Comparison of ENCODE assay signal across 9 cellular contexts in genomic region chr2:9602412-9602811, GRCh38.
"Had no signal": no experiment of that assay in that cellular context is flagged by ENCODE, and none has a peak within 500 bp of the region (broad histone marks: within the 10 kb centered on the region; RNA-seq: fewer than 3 reads in every experiment).

No MANE protein-coding gene starts in this region.

- H3K27ac ChIP-seq: GM23248, HL-60 had no signal

- H3K4me3 Mint-ChIP-seq: HFFc6 had no signal

- ATAC-seq: HCT116, K562 had no signal

- H3K4me3 ChIP-seq: GM23248, HAP-1, K562 had no signal

- H3K27ac Mint-ChIP-seq: HFFc6 had no signal

- H3K9ac ChIP-seq: GM23248 had no signal

- DNase-seq: GM23248, GOT3, H7, HFFc6, IMR-90 had no signal
